ENCODE assay signal across 1 cellular context in the genomic region with DNA sequence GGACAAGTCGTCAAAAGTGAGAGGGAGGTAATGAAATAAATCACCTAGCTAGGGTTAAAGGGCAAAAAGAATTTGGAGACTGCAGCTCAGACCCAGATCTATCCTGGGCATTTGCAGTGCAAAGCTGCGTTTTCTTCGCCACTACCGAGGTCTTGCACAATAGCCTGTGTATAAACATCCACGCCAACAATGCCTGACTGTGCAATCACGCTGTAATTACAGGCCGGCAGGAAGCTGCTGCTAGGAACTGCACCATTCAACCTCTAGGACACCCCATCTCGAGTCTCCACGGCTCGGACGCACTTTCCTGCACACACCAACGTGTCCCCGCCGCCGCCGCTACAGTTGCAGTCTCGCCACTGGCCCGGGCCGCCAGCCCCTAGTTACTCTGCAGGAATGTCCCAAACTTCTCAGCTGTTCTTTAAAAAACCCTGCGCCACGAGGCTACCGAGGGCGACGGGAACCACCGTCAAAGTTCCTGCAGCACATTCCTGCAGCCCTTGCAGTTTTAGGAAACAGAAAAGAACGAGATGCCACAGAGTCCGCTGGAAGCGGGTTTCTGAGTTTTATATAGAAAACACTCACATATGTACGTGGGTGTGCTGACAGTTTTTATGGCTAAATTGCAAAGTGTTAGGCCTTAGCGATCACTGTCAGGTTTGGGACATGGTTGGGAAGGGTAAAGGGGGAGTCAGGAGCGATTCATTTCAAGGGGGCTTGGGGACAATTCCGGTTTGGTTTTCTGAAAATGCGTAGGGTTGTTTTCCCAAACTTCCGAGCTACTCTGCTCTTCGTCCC.
TF ChIP-seq lines count a peak whose summit lies in the region.

No MANE protein-coding gene starts in this region.

TF ChIP-seq in HepG2, 621 proteins besides CTCF, POLR2A, EP300 and RAD21 (continued from another document and continues in another):
- TF ChIP-seq, protein P1, sequence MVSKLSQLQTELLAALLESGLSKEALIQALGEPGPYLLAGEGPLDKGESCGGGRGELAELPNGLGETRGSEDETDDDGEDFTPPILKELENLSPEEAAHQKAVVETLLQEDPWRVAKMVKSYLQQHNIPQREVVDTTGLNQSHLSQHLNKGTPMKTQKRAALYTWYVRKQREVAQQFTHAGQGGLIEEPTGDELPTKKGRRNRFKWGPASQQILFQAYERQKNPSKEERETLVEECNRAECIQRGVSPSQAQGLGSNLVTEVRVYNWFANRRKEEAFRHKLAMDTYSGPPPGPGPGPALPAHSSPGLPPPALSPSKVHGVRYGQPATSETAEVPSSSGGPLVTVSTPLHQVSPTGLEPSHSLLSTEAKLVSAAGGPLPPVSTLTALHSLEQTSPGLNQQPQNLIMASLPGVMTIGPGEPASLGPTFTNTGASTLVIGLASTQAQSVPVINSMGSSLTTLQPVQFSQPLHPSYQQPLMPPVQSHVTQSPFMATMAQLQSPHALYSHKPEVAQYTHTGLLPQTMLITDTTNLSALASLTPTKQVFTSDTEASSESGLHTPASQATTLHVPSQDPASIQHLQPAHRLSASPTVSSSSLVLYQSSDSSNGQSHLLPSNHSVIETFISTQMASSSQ (IDR thresholded peaks at IDR 0.05; ENCODE audit: low read depth), result 0 out of 2 replicates have a peak, but pooled peaks have one; percentile 36
- TF ChIP-seq, protein P1 (CRISPR knock-in tag; IDR thresholded peaks at IDR 0.05; ENCODE audit: borderline replicate concordance), result 0 out of 2 replicates have a peak, but pooled peaks have one; percentile 58
- TF ChIP-seq FOXA3 (CRISPR knock-in tag; IDR thresholded peaks at IDR 0.05), result peak; percentile 93
- TF ChIP-seq FOXC1 (CRISPR knock-in tag; IDR thresholded peaks at IDR 0.05; ENCODE audit: borderline replicate concordance), result peak; percentile 73; the same call in 1 of the 2 replicates
- TF ChIP-seq, protein P2, sequence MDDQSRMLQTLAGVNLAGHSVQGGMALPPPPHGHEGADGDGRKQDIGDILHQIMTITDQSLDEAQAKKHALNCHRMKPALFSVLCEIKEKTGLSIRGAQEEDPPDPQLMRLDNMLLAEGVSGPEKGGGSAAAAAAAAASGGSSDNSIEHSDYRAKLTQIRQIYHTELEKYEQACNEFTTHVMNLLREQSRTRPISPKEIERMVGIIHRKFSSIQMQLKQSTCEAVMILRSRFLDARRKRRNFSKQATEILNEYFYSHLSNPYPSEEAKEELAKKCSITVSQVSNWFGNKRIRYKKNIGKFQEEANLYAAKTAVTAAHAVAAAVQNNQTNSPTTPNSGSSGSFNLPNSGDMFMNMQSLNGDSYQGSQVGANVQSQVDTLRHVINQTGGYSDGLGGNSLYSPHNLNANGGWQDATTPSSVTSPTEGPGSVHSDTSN (CRISPR knock-in tag; IDR thresholded peaks at IDR 0.05; ENCODE audit: borderline replicate concordance), result no peak
- TF ChIP-seq, protein P3, sequence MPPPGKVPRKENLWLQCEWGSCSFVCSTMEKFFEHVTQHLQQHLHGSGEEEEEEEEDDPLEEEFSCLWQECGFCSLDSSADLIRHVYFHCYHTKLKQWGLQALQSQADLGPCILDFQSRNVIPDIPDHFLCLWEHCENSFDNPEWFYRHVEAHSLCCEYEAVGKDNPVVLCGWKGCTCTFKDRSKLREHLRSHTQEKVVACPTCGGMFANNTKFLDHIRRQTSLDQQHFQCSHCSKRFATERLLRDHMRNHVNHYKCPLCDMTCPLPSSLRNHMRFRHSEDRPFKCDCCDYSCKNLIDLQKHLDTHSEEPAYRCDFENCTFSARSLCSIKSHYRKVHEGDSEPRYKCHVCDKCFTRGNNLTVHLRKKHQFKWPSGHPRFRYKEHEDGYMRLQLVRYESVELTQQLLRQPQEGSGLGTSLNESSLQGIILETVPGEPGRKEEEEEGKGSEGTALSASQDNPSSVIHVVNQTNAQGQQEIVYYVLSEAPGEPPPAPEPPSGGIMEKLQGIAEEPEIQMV (CRISPR knock-in tag; IDR thresholded peaks at IDR 0.05; ENCODE audit: low read depth), result 0 out of 2 replicates have a peak, but pooled peaks have one; percentile 27
- peak; percentile 74; the same call in 1 of the 2 replicates for TF ChIP-seq RFXAP (CRISPR knock-in tag; IDR thresholded peaks at IDR 0.05; ENCODE audit: borderline replicate concordance)
- peak; percentile 22; the same call in 1 of the 2 replicates for TF ChIP-seq ZNF263 (CRISPR knock-in tag; IDR thresholded peaks at IDR 0.05)
- TF ChIP-seq, protein P4, sequence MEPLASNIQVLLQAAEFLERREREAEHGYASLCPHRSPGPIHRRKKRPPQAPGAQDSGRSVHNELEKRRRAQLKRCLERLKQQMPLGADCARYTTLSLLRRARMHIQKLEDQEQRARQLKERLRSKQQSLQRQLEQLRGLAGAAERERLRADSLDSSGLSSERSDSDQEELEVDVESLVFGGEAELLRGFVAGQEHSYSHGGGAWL (CRISPR knock-in tag; IDR thresholded peaks at IDR 0.05), result peak; percentile 70; the same call in 1 of the 2 replicates
- TF ChIP-seq MED8 (CRISPR knock-in tag; IDR thresholded peaks at IDR 0.05; ENCODE audit: insufficient replicate concordance), result peak; percentile 62
- no peak for TF ChIP-seq ZNF7 (CRISPR knock-in tag; IDR thresholded peaks at IDR 0.05)
- TF ChIP-seq ATM (IDR thresholded peaks at IDR 0.05; ENCODE audit: borderline replicate concordance), result no peak
- TF ChIP-seq ZNF549 (CRISPR knock-in tag; IDR thresholded peaks at IDR 0.05), result no peak
- TF ChIP-seq, protein P5, sequence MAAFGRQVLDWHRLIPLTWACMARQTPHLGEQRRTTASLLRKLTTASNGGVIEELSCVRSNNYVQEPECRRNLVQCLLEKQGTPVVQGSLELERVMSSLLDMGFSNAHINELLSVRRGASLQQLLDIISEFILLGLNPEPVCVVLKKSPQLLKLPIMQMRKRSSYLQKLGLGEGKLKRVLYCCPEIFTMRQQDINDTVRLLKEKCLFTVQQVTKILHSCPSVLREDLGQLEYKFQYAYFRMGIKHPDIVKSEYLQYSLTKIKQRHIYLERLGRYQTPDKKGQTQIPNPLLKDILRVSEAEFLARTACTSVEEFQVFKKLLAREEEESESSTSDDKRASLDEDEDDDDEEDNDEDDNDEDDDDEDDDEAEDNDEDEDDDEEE (CRISPR knock-in tag; IDR thresholded peaks at IDR 0.05), result no peak
- TF ChIP-seq, protein P6, sequence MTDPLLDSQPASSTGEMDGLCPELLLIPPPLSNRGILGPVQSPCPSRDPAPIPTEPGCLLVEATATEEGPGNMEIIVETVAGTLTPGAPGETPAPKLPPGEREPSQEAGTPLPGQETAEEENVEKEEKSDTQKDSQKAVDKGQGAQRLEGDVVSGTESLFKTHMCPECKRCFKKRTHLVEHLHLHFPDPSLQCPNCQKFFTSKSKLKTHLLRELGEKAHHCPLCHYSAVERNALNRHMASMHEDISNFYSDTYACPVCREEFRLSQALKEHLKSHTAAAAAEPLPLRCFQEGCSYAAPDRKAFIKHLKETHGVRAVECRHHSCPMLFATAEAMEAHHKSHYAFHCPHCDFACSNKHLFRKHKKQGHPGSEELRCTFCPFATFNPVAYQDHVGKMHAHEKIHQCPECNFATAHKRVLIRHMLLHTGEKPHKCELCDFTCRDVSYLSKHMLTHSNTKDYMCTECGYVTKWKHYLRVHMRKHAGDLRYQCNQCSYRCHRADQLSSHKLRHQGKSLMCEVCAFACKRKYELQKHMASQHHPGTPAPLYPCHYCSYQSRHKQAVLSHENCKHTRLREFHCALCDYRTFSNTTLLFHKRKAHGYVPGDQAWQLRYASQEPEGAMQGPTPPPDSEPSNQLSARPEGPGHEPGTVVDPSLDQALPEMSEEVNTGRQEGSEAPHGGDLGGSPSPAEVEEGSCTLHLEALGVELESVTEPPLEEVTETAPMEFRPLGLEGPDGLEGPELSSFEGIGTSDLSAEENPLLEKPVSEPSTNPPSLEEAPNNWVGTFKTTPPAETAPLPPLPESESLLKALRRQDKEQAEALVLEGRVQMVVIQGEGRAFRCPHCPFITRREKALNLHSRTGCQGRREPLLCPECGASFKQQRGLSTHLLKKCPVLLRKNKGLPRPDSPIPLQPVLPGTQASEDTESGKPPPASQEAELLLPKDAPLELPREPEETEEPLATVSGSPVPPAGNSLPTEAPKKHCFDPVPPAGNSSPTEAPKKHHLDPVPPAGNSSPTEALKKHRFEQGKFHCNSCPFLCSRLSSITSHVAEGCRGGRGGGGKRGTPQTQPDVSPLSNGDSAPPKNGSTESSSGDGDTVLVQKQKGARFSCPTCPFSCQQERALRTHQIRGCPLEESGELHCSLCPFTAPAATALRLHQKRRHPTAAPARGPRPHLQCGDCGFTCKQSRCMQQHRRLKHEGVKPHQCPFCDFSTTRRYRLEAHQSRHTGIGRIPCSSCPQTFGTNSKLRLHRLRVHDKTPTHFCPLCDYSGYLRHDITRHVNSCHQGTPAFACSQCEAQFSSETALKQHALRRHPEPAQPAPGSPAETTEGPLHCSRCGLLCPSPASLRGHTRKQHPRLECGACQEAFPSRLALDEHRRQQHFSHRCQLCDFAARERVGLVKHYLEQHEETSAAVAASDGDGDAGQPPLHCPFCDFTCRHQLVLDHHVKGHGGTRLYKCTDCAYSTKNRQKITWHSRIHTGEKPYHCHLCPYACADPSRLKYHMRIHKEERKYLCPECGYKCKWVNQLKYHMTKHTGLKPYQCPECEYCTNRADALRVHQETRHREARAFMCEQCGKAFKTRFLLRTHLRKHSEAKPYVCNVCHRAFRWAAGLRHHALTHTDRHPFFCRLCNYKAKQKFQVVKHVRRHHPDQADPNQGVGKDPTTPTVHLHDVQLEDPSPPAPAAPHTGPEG (CRISPR knock-in tag; IDR thresholded peaks at IDR 0.05), result peak; percentile 51; the same call in 1 of the 2 replicates
- no peak for TF ChIP-seq ZNF569 (CRISPR knock-in tag; IDR thresholded peaks at IDR 0.05; ENCODE audit: borderline replicate concordance)
- TF ChIP-seq CHCHD3 (CRISPR knock-in tag; IDR thresholded peaks at IDR 0.05), result no peak
- TF ChIP-seq, protein P7, sequence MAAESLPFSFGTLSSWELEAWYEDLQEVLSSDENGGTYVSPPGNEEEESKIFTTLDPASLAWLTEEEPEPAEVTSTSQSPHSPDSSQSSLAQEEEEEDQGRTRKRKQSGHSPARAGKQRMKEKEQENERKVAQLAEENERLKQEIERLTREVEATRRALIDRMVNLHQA (CRISPR knock-in tag; IDR thresholded peaks at IDR 0.05), result 0 out of 2 replicates have a peak, but pooled peaks have one; percentile 66
- TF ChIP-seq ZBTB10 (CRISPR knock-in tag; IDR thresholded peaks at IDR 0.05; ENCODE audit: borderline replicate concordance), result no peak; the same call in 1 of the 2 replicates
- TF ChIP-seq ZHX1 (CRISPR knock-in tag; IDR thresholded peaks at IDR 0.05; ENCODE audit: low read depth), result 0 out of 2 replicates have a peak, but pooled peaks have one; percentile 55
- peak; percentile 90 for TF ChIP-seq FOXK2 (IDR thresholded peaks at IDR 0.05)
- 0 out of 2 replicates have a peak, but pooled peaks have one; percentile 41 for TF ChIP-seq ZIK1 (CRISPR knock-in tag; IDR thresholded peaks at IDR 0.05; ENCODE audit: borderline replicate concordance, low read depth)
- peak; percentile 86 for TF ChIP-seq FOSL2 (CRISPR knock-in tag; IDR thresholded peaks at IDR 0.05)
- TF ChIP-seq HMG20B (CRISPR knock-in tag; conservative IDR thresholded peaks at IDR 0.05), result peak; percentile 80
- TF ChIP-seq, protein P8, sequence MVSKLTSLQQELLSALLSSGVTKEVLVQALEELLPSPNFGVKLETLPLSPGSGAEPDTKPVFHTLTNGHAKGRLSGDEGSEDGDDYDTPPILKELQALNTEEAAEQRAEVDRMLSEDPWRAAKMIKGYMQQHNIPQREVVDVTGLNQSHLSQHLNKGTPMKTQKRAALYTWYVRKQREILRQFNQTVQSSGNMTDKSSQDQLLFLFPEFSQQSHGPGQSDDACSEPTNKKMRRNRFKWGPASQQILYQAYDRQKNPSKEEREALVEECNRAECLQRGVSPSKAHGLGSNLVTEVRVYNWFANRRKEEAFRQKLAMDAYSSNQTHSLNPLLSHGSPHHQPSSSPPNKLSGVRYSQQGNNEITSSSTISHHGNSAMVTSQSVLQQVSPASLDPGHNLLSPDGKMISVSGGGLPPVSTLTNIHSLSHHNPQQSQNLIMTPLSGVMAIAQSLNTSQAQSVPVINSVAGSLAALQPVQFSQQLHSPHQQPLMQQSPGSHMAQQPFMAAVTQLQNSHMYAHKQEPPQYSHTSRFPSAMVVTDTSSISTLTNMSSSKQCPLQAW (CRISPR knock-in tag; IDR thresholded peaks at IDR 0.05), result peak; percentile 75
